Comparison of ENCODE assay signal across 10 cellular contexts in the genomic region with DNA sequence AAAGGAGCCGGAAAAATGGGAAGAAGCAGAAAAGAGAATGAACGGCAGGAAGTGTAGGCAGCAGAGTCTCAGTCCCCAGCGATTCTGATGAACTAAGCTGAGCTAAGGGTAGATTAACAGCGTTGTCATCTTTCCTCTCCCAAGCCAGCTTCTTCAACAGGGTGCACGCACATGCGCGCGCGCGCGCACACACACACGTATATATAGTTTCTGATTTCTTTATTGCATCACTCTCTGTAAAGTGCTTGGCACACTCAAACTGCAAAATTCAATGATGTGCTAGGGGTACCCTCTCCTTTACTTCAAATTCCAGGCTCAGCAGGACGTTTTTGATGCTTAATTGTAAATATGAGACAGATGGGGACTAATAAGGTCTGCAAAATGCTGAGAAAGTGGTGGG. TPM values are rescaled to one million over a fixed set of nuclear protein-coding genes. Genes with fewer than 3 reads are reported as not detected.
A peak's percentile ranks its signal among the peaks of the same experiment; 100 is the strongest.
DNase-seq lines count a peak whose midpoint lies in the region; TF ChIP-seq lines count a peak whose summit lies in the region.
"Had no signal": no experiment of that assay in that cellular context is flagged by ENCODE, and none has a peak within 500 bp of the region (broad histone marks: within the 10 kb centered on the region; RNA-seq: fewer than 3 reads in every experiment).

No MANE protein-coding gene starts in this region.

- no peak overlapping the region for H3K4me3 ChIP-seq in A673 (ENCODE audit: low read depth, low read length, poor library complexity, severe bottlenecking)
- no peak overlapping the region for H3K4me3 ChIP-seq in mucosa of rectum (ENCODE audit: low read length in 2 of 2)

- TF ChIP-seq CTCF in A673 (conservative IDR thresholded peaks at IDR 0.05; ENCODE audit: low read depth, low read length): no peak
- TF ChIP-seq CTCF in HFFc6 (IDR thresholded peaks at IDR 0.05): no peak
- no peak for TF ChIP-seq CTCF in chondrocyte (IDR thresholded peaks at IDR 0.05)

- H3K4me1 ChIP-seq in A673 (ENCODE audit: insufficient read depth, low read length, poor library complexity, severe bottlenecking) (peaks cover 33% of the 10 kb centered on the region), mucosa of rectum (ENCODE audit: control insufficient read depth in 2 of 2, insufficient read depth in 2 of 2, low read length in 2 of 2) (peaks cover 10 to 11% of the 10 kb centered on the region in 2 donors)

- intact Hi-C loops in A673 (cut with micrococcal nuclease; ENCODE audit: unreplicated experiment): loop anchor here (2.0 to 10.0 kb wide), 2 partner anchors 73 to 411 kb away; a partner anchor contains a TSS

- peak overlapping the region; percentile 83 for H3K4me3 Mint-ChIP-seq in HFFc6
- H3K4me3 Mint-ChIP-seq in chondrocyte (ENCODE audit: unreplicated experiment): peak overlapping the region; percentile 0
- H3K4me3 Mint-ChIP-seq: activated CD8-positive, alpha-beta T cell treated with anti-CD3 and anti-CD28 coated beads, Interleukin-2, amount 10 ng/mL, durations not matched to agents 7 days and 5 days had no signal

- H3K4me1 Mint-ChIP-seq in HFFc6 (ENCODE audit: low read depth) (peaks cover 21% of the 10 kb centered on the region), chondrocyte (ENCODE audit: low read depth) (peaks cover 41% of the 10 kb centered on the region)

- peak overlapping the region in 1 of 2 donors; percentile 31 for H3K9ac ChIP-seq in mucosa of rectum (ENCODE audit: low read depth in 1 of 2, low read length in 2 of 2)

- CTCF ChIA-PET in A673 (lab: Charles Lee): interaction anchor here (3.7 kb wide), 1 partner anchor 224 kb away, joined by 20 read pairs; a partner anchor contains a TSS

- peak overlapping the region; percentile 71 for H3K27ac ChIP-seq in A673 (ENCODE audit: low read depth, low read length, poor library complexity, severe bottlenecking)
- H3K27ac ChIP-seq in mucosa of rectum (ENCODE audit: low read depth in 2 of 2, low read length in 2 of 2): peak overlapping the region; percentile 52 to 64

- no peaks in the 10 kb centered on the region for H3K9me3 ChIP-seq in A673 (ENCODE audit: low read depth, low read length, poor library complexity, severe bottlenecking)
- no peaks in the 10 kb centered on the region for H3K9me3 ChIP-seq in mucosa of rectum (ENCODE audit: control insufficient read depth in 2 of 2, low read length in 2 of 2)

- H3K36me3 Mint-ChIP-seq in HFFc6 (ENCODE audit: low read depth): peaks cover 5% of the 10 kb centered on the region; the same call in 1 of the 2 replicates
- no peaks in the 10 kb centered on the region for H3K36me3 Mint-ChIP-seq in chondrocyte (ENCODE audit: low read depth)
- H3K36me3 Mint-ChIP-seq: IgD-negative memory B cell had no signal

- H3K27ac Mint-ChIP-seq in HFFc6 (peak overlapping the region; percentile 98), chondrocyte (ENCODE audit: unreplicated experiment) (peak overlapping the region; percentile 69)
- H3K27ac Mint-ChIP-seq: activated CD8-positive, alpha-beta T cell treated with anti-CD3 and anti-CD28 coated beads, Interleukin-2, amount 10 ng/mL, durations not matched to agents 7 days and 5 days had no signal

- H3K36me3 ChIP-seq in A673 (ENCODE audit: insufficient read depth, low read length, poor library complexity, severe bottlenecking) (no peaks in the 10 kb centered on the region), mucosa of rectum (ENCODE audit: control insufficient read depth in 2 of 2, insufficient read depth in 2 of 2, low read length in 2 of 2) (no peaks in the 10 kb centered on the region)

- no TSS peak for BruUV-seq in A673 (replicated peaks; lab: Mats Ljungman, UMichigan)

- peak; percentile 60 for DNase-seq in A673 (ENCODE audit: low spot score)
- DNase-seq in HFFc6: peak; percentile 20
- no peak for DNase-seq in chondrocyte (ENCODE audit: low spot score)
- no peak for DNase-seq in HPDE6-E6E7 (ENCODE audit: extremely low spot score)
- DNase-seq in stimulated activated CD4-positive, alpha-beta T cell treated with anti-CD3 and anti-CD28 coated beads, Interleukin-15, amount 100 ng/mL, for 24 hours: no peak
- DNase-seq in NCI-H2081 (lab: John Stamatoyannopoulos, UW): no peak
- DNase-seq in activated CD4-positive, alpha-beta T cell treated with anti-CD3 and anti-CD28 coated beads, Interleukin-2, amount 50 U/mL, for 4 hours: no peak

- no peaks in the 10 kb centered on the region for H3K27me3 ChIP-seq in A673 (replicated peaks; ENCODE audit: insufficient read depth, low read depth, low read length, poor library complexity)
- no peaks in the 10 kb centered on the region for H3K27me3 ChIP-seq in mucosa of rectum (ENCODE audit: control insufficient read depth in 2 of 2, insufficient read depth in 2 of 2, low read length in 2 of 2)

- H3K27me3 Mint-ChIP-seq in HFFc6 (ENCODE audit: insufficient read depth): peaks cover 3% of the 10 kb centered on the region; the same call in 1 of the 2 replicates
- H3K27me3 Mint-ChIP-seq in chondrocyte (ENCODE audit: low read depth): no peaks in the 10 kb centered on the region

- H3K9me3 Mint-ChIP-seq in HFFc6: no peaks in the 10 kb centered on the region
- H3K9me3 Mint-ChIP-seq in chondrocyte (ENCODE audit: low read depth): no peaks in the 10 kb centered on the region

- POLR2A ChIA-PET in A673 (lab: Charles Lee; ENCODE audit: low non-redundant PET): interaction anchor here (0.9 kb wide), 1 partner anchor 225 kb away, joined by 5 read pairs; a partner anchor contains a TSS

RNA-seq across cellular contexts. Expression of a gene that starts 26.1 kb away (rescaled TPM):
- total RNA-seq in A673 (2021) (42.3 and 43.2 TPM in 2 replicates), chondrocyte (53.6 to 55.5 TPM (median 53.7 TPM) in 3 replicates)
- total RNA-seq in HFFc6 (2021; fragmentation: NEBNext Ultra II Directional; extraction: Animal tissue kit (Norgen Biotek cat#: 25700)): 10 to 100 TPM; 26.8 to 34.8 (median 33.0) TPM

Comparison
In these comparisons a context has a peak if more than half of its experiments do, and no peak if none do; other contexts are left out.
1. DNase-seq: peak in A673 (single experiment) and HFFc6 (single experiment); none in chondrocyte (single experiment), HPDE6-E6E7 (single experiment), stimulated activated CD4-positive, alpha-beta T cell treated with anti-CD3 and anti-CD28 coated beads, Interleukin-15, amount 100 ng/mL, for 24 hours (single experiment), NCI-H2081 (0 of 2) and activated CD4-positive, alpha-beta T cell treated with anti-CD3 and anti-CD28 coated beads, Interleukin-2, amount 50 U/mL, for 4 hours (0 of 2).